Comparison of ENCODE assay signal across 12 cellular contexts in genomic region chr14:74400328-74400727, GRCh38. TPM values are rescaled to one million over a fixed set of nuclear protein-coding genes. Genes with fewer than 3 reads are reported as not detected.
A peak's percentile ranks its signal among the peaks of the same experiment; 100 is the strongest.
DNase-seq lines count a peak whose midpoint lies in the region; ATAC-seq and TF ChIP-seq lines count a peak whose summit lies in the region.
"Had no signal": no experiment of that assay in that cellular context is flagged by ENCODE, and none has a peak within 500 bp of the region (broad histone marks: within the 10 kb centered on the region; RNA-seq: fewer than 3 reads in every experiment).

No MANE protein-coding gene starts in this region.

- H3K79me2 ChIP-seq in OCI-LY1 (ENCODE audit: insufficient read depth, low read length) (no peaks in the 10 kb centered on the region), parathyroid adenoma (no peaks in the 10 kb centered on the region)

- no peaks in the 10 kb centered on the region for H3K9me3 ChIP-seq in OCI-LY1 (ENCODE audit: low read length)
- no peaks in the 10 kb centered on the region for H3K9me3 ChIP-seq in parathyroid adenoma (ENCODE audit: control insufficient read depth, low read length)
- no peaks in the 10 kb centered on the region for H3K9me3 ChIP-seq in left lung
- H3K9me3 ChIP-seq: breast epithelium, prostate gland had no signal

- H3K4me1 Mint-ChIP-seq in endothelial cell (ENCODE audit: unreplicated experiment) = peaks cover 21% of the 10 kb centered on the region

- H3K9ac ChIP-seq in OCI-LY1 (ENCODE audit: low read length) = no peak overlapping the region
- H3K9ac ChIP-seq in parathyroid adenoma = no peak overlapping the region

- no peak overlapping the region for H3K4me3 Mint-ChIP-seq in endothelial cell (ENCODE audit: unreplicated experiment)

- H2AFZ ChIP-seq in OCI-LY1 (ENCODE audit: low read length) = no peak overlapping the region
- H2AFZ ChIP-seq in parathyroid adenoma = peak overlapping the region; percentile 54

- TF ChIP-seq CTCF in OCI-LY1 (IDR thresholded peaks at IDR 0.05; ENCODE audit: low read length) = peak; percentile 15; the same call in 1 of the 2 replicates
- no peak for TF ChIP-seq CTCF in endothelial cell (IDR thresholded peaks at IDR 0.05; ENCODE audit: unreplicated experiment)
- no peak for TF ChIP-seq CTCF in parathyroid adenoma (IDR thresholded peaks at IDR 0.05)
- TF ChIP-seq CTCF in left lung (IDR thresholded peaks at IDR 0.05) = no peak

- H3K36me3 ChIP-seq in OCI-LY1 (ENCODE audit: insufficient read depth, low read length) (no peaks in the 10 kb centered on the region), parathyroid adenoma (ENCODE audit: control insufficient read depth, insufficient read depth, low read length) (no peaks in the 10 kb centered on the region), left lung (no peaks in the 10 kb centered on the region)
- H3K36me3 ChIP-seq: breast epithelium, prostate gland had no signal

- peaks cover 5% of the 10 kb centered on the region for H3K36me3 Mint-ChIP-seq in endothelial cell (ENCODE audit: low read depth, unreplicated experiment)

- H3K9me3 Mint-ChIP-seq in endothelial cell (ENCODE audit: unreplicated experiment) = no peaks in the 10 kb centered on the region

- no peaks in the 10 kb centered on the region for H3F3A ChIP-seq in OCI-LY1 (ENCODE audit: insufficient read depth, low read length)

- H3K9me2 ChIP-seq in OCI-LY1 (ENCODE audit: low read depth, low read length) = no peaks in the 10 kb centered on the region

- no peaks in the 10 kb centered on the region for H3K27me3 ChIP-seq in OCI-LY1 (ENCODE audit: insufficient read depth, low read length)
- H3K27me3 ChIP-seq in parathyroid adenoma (ENCODE audit: control insufficient read depth, insufficient read depth, low read length) = no peaks in the 10 kb centered on the region
- no peaks in the 10 kb centered on the region for H3K27me3 ChIP-seq in left lung
- H3K27me3 ChIP-seq: breast epithelium had no signal

- intact Hi-C loops in left lung (cut with DNase I) = no loop called here

- no peak overlapping the region for H3K4me2 ChIP-seq in OCI-LY1 (ENCODE audit: low read length)
- H3K4me2 ChIP-seq in parathyroid adenoma (ENCODE audit: low read length) = no peak overlapping the region

- no peak for ATAC-seq in left lung

- H3K27ac ChIP-seq in OCI-LY1 (ENCODE audit: low read depth, low read length, poor library complexity, severe bottlenecking) = no peak overlapping the region
- no peak overlapping the region for H3K27ac ChIP-seq in parathyroid adenoma
- no peak overlapping the region for H3K27ac ChIP-seq in left lung
- H3K27ac ChIP-seq: breast epithelium, prostate gland had no signal

- H3K27me3 Mint-ChIP-seq in endothelial cell (ENCODE audit: unreplicated experiment) = peaks cover 5% of the 10 kb centered on the region

- H3K4me1 ChIP-seq in OCI-LY1 (ENCODE audit: insufficient read depth, low read length, severe bottlenecking) = peaks cover 32% of the 10 kb centered on the region
- H3K4me1 ChIP-seq in parathyroid adenoma = peaks cover 13% of the 10 kb centered on the region
- peaks cover 11 to 24% of the 10 kb centered on the region in 2 donors for H3K4me1 ChIP-seq in left lung

- no peaks in the 10 kb centered on the region for H4K20me1 ChIP-seq in OCI-LY1 (ENCODE audit: insufficient read depth, low read length)

- H3K27ac Mint-ChIP-seq in endothelial cell (ENCODE audit: unreplicated experiment) = peak overlapping the region; percentile 68

- peak; percentile 51 for DNase-seq in NCI-H510A treated with DMSO at 0.1 percent for 48 hours (lab: John Stamatoyannopoulos, UW)
- no peak for DNase-seq in NCI-H510A (lab: John Stamatoyannopoulos, UW)
- peak; percentile 31 for DNase-seq in endothelial cell (ENCODE audit: low spot score)
- DNase-seq in left lung = no peak
- DNase-seq in stimulated activated CD4-positive, alpha-beta T cell treated with anti-CD3 and anti-CD28 coated beads, Interleukin-4, amount 100 ng/mL, for 24 hours = no peak
- DNase-seq in NOMO-1 (lab: John Stamatoyannopoulos, UW; ENCODE audit: unreplicated experiment in 2 of 2) = no peak
- DNase-seq: activated CD4-positive, alpha-beta T cell treated with anti-CD3 and anti-CD28 coated beads for 4 hours; NCI-H82 had no signal

- H3K4me3 ChIP-seq in OCI-LY1 (ENCODE audit: low read depth, low read length, poor library complexity, severe bottlenecking) (no peak overlapping the region), parathyroid adenoma (ENCODE audit: low read depth, low read length) (no peak overlapping the region), left lung (no peak overlapping the region)
- H3K4me3 ChIP-seq: breast epithelium, prostate gland had no signal

RNA-seq across cellular contexts. Expression of gene SYNDIG1L, which starts 25.7 kb away (rescaled TPM):
- 1.1 TPM for total RNA-seq in endothelial cell (ENCODE audit: unreplicated experiment)
- total RNA-seq in left lung = under 1 TPM; 0.39 to 0.87 TPM

RNA-seq across cellular contexts. Expression of gene VRTN, which starts 52.1 kb away (rescaled TPM):
- total RNA-seq in endothelial cell (ENCODE audit: unreplicated experiment) = 4.3 TPM
- not detected for total RNA-seq in left lung
- total RNA-seq: breast epithelium had no signal

Comparison
In these comparisons a context has a peak if more than half of its experiments do, and no peak if none do; other contexts are left out.
1. DNase-seq: peak in NCI-H510A treated with DMSO at 0.1 percent for 48 hours (single experiment) and endothelial cell (single experiment); none in NCI-H510A (single experiment), left lung (0 of 2), stimulated activated CD4-positive, alpha-beta T cell treated with anti-CD3 and anti-CD28 coated beads, Interleukin-4, amount 100 ng/mL, for 24 hours (single experiment) and NOMO-1 (0 of 2).